ENCODE assay signal across 9 cellular contexts in the genomic region with DNA sequence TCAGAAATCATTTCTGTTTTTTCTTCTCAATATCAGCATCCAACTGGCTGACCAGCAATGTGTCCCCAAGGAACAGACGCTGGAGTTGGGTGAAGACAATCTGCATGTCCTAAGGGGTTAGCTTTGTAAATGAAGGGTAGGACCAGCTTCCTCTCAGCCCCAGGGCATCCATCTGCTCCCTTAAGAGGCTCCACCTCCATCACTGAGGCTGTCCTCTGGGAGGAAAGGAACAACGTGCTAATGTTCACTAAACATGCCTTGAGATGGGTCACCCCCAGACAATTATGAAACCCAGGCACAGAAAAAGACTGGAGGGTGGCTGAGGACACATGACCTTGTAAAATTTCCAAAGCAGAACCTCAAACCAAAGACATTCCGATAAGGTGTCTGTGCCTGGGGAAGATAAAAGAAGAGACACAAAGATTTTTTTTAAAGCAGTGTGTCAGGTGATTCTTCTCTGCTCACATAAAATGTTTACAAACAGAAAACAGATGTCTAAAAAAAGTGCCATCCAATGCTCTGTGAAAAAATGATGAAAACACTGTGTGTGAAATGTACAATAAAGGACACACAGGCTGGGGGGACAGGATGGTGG. TPM values are rescaled to one million over a fixed set of nuclear protein-coding genes. Genes with fewer than 3 reads are reported as not detected.
DNase-seq lines count a peak whose midpoint lies in the region; ATAC-seq, FAIRE-seq and TF ChIP-seq lines count a peak whose summit lies in the region.
"Had no signal": no experiment of that assay in that cellular context is flagged by ENCODE, and none has a peak within 500 bp of the region (broad histone marks: within the 10 kb centered on the region; RNA-seq: fewer than 3 reads in every experiment).

No MANE protein-coding gene starts in this region.

- H3K27me3 Mint-ChIP-seq in mesothelial cell of epicardium (ENCODE audit: low read depth) = no peaks in the 10 kb centered on the region

- SMC1A ChIA-PET in GM12878 (lab: Charles Lee; ENCODE audit: uncharacterized antibody, unreplicated experiment) = interaction anchor here (0.7 to 1.5 kb wide), 6 partner anchors 9 to 163 kb away, joined by 3 to 4 read pairs (median 4); no protein-coding TSS in a partner anchor

- no peak overlapping the region; the same call in 1 of the 2 replicates for H3K9ac ChIP-seq in GM12878 (ENCODE audit: control insufficient read depth, insufficient read depth, low read length)

- H3K4me1 Mint-ChIP-seq in mesothelial cell of epicardium = peaks cover 16% of the 10 kb centered on the region

- H3K9me3 ChIP-seq in GM12878 (replicated peaks; ENCODE audit: control insufficient read depth, insufficient read depth, low read length) = peaks cover 7% of the 10 kb centered on the region; the same call in 2 of the 3 replicates

- peak overlapping the region; percentile 87 for H2AFZ ChIP-seq in ACC112 (ENCODE audit: low read length, unreplicated experiment)
- H2AFZ ChIP-seq in GM12878 (ENCODE audit: control insufficient read depth, low read depth, low read length) = no peak overlapping the region

- no peak for ATAC-seq in GM12878
- no peak for ATAC-seq in HG03108 (IDR thresholded peaks at IDR 0.05; ENCODE audit: unreplicated experiment)

- H3K27ac Mint-ChIP-seq in mesothelial cell of epicardium = no peak overlapping the region

- intact Hi-C loops in GM12878 (cut with micrococcal nuclease; ENCODE audit: unreplicated experiment) = no loop called here

- FAIRE-seq in GM12878 (lab: Jason Lieb, UNC) = no peak

- POLR2A ChIA-PET in GM12878 (lab: Charles Lee) = interaction anchor here (1.2 to 1.4 kb wide), 3 partner anchors 12 to 275 kb away, joined by 3 to 5 read pairs (median 4); no protein-coding TSS in a partner anchor

- peak overlapping the region; percentile 93 for H3K4me3 Mint-ChIP-seq in mesothelial cell of epicardium

- CTCF ChIA-PET in GM12878 (lab: Yijun Ruan, JAX) = interaction anchor here (1.0 kb wide), 1 partner anchor 180 kb away, joined by 6 read pairs; no protein-coding TSS in a partner anchor

- RAD21 ChIA-PET in GM12878 (lab: Charles Lee; ENCODE audit: unreplicated experiment) = interaction anchor here (1.5 kb wide), 1 partner anchor 181 kb away, joined by 7 read pairs; no protein-coding TSS in a partner anchor

- no peaks in the 10 kb centered on the region for H4K20me1 ChIP-seq in GM12878 (ENCODE audit: control insufficient read depth, insufficient read depth)

- peak overlapping the region; percentile 88 for H3K4me2 ChIP-seq in GM12878 (ENCODE audit: control insufficient read depth, insufficient read depth)

- TSS peak; percentile 58 for BruUV-seq in GM12878 (replicated peaks; lab: Mats Ljungman, UMichigan)

- H3K27me3 ChIP-seq in ACC112 (ENCODE audit: insufficient read depth, low read length) = peaks cover 7% of the 10 kb centered on the region
- no peaks in the 10 kb centered on the region for H3K27me3 ChIP-seq in HL-60 (ENCODE audit: insufficient read depth, poor library complexity, severe bottlenecking)
- no peaks in the 10 kb centered on the region for H3K27me3 ChIP-seq in GM12878 (replicated peaks in 1 of 2; ENCODE audit: control insufficient read depth in 2 of 2, insufficient read depth in 2 of 2, low read length in 1 of 2)

- TF ChIP-seq CTCF in HL-60 (IDR thresholded peaks at IDR 0.05; ENCODE audit: insufficient read depth, low read length) (no peak), GM12878 (IDR thresholded peaks at IDR 0.05 in 2 of 3, conservative IDR thresholded peaks at IDR 0.05 in 1 of 3; ENCODE audit: control insufficient read depth in 2 of 3, extremely low read depth in 1 of 3, insufficient read depth in 1 of 3, low read depth in 3 of 3, low read length in 3 of 3) (no peak), mesothelial cell of epicardium (IDR thresholded peaks at IDR 0.05; ENCODE audit: unreplicated experiment) (no peak)

- H3K79me2 ChIP-seq in ACC112 (ENCODE audit: control insufficient read depth, insufficient read depth, low read length, unreplicated experiment) = peaks cover 56% of the 10 kb centered on the region
- H3K79me2 ChIP-seq in GM12878 (ENCODE audit: control insufficient read depth, insufficient read depth, low read length) = peaks cover 42% of the 10 kb centered on the region

- DNase-seq in HL-60 (ENCODE audit: low read depth in 1 of 2, low spot score in 1 of 2) (peak in 1 of 2 experiments; percentile 7), GM12878 (ENCODE audit: low read depth, low spot score) (no peak), mesothelial cell of epicardium (ENCODE audit: low spot score in 2 of 2, unreplicated experiment in 2 of 2) (no peak), DMS153 (lab: John Stamatoyannopoulos, UW) (no peak), NCI-H226 (no peak), UCSD-AML1 (lab: John Stamatoyannopoulos, UW; ENCODE audit: unreplicated experiment) (no peak)

- no peaks in the 10 kb centered on the region for H3K9me3 Mint-ChIP-seq in mesothelial cell of epicardium

- no peak for TF ChIP-seq RAD21 in GM12878 (IDR thresholded peaks at IDR 0.05; ENCODE audit: insufficient read depth, low read depth, low read length)

- WGBS in GM12878 (ENCODE audit: insufficient coverage, insufficient replicate concordance, low lambda C conversion rate, missing lambda C conversion rate) = 19% methylated on average over 3 of the region's 3 CpGs

- H3K27ac ChIP-seq in ACC112 (ENCODE audit: low read depth, low read length) (no peak overlapping the region), HL-60 (replicated peaks) (peak overlapping the region; percentile 88), GM12878 (ENCODE audit: control insufficient read depth, insufficient read depth) (peak overlapping the region; percentile 91; the same call in 1 of the 2 replicates)

- no peaks in the 10 kb centered on the region for H3K36me3 Mint-ChIP-seq in mesothelial cell of epicardium

- in situ Hi-C loops in GM12878 (cut with MboI) = no loop called here

- TF ChIP-seq EP300 in GM12878 (IDR thresholded peaks at IDR 0.05; ENCODE audit: borderline replicate concordance in 1 of 2, control insufficient read depth in 1 of 2, low read depth in 2 of 2, low read length in 2 of 2) = no peak

- TF ChIP-seq POLR2A in GM12878 (IDR thresholded peaks at IDR 0.05; ENCODE audit: low read depth, low read length) = 0 out of 2 replicates have a peak, but pooled peaks have one; percentile 11

- H3K4me1 ChIP-seq in ACC112 (ENCODE audit: control insufficient read depth, insufficient read depth, low read length, unreplicated experiment) (peaks cover 11% of the 10 kb centered on the region), GM12878 (ENCODE audit: control insufficient read depth, insufficient read depth, low read length) (peaks cover 21% of the 10 kb centered on the region)

- H3K4me3 ChIP-seq in ACC112 (ENCODE audit: low read depth, low read length) (peak overlapping the region; percentile 99), HL-60 (replicated peaks; ENCODE audit: insufficient read depth, low read length) (peak overlapping the region; percentile 95), GM12878 (peak overlapping the region; percentile 66)

- H3K36me3 ChIP-seq in ACC112 (ENCODE audit: insufficient read depth, low read length) (peaks cover 14% of the 10 kb centered on the region; the same call in 1 of the 2 replicates), GM12878 (ENCODE audit: control insufficient read depth in 2 of 2, insufficient read depth in 2 of 2, low read length in 1 of 2) (no peaks in the 10 kb centered on the region)

RNA-seq across cellular contexts. Expression of a gene that starts 37.6 kb away (rescaled TPM):
- total RNA-seq in GM12878 (2013; cell fraction: nucleolus; rRNA removed) = 57.7 and 58.8 TPM in 2 replicates
- 27.5 and 32.9 TPM in 2 replicates for total RNA-seq in GM12878 (2014; rRNA removed)
- total RNA-seq in GM12878 (2014; rRNA removed; fragmentation: Illumina TruSeq; extraction: Trizol) = 37.5 and 38.5 TPM in 2 replicates
- 24.4 and 25.8 TPM in 2 replicates for total RNA-seq in GM12878 (2021)
- 3.5 TPM for polyA plus RNA-seq in GM12878 (2011; ENCODE audit: low read depth)
- polyA plus RNA-seq in GM12878 (2011; rRNA removed) = 13.2 and 19.7 TPM in 2 replicates
- 7.0 and 7.5 TPM in 2 replicates for polyA plus RNA-seq in GM12878 (2011; cell fraction: cytosol; rRNA removed)
- polyA plus RNA-seq in GM12878 (2011; cell fraction: nucleus; rRNA removed) = 9.6 and 12.6 TPM in 2 replicates
- polyA plus RNA-seq in GM12878 (2012) = 4.4 and 5.4 TPM in 2 replicates
- polyA plus RNA-seq in GM12878 (2014; fragmentation: Illumina TruSeq; extraction: Trizol) = 14.1 and 15.1 TPM in 2 replicates
- 1 to 10 TPM; 6.8 to 7.3 TPM for polyA plus RNA-seq in GM12878 (2014; fragmentation: Nextera tagmentation; extraction: Ambion mirVana)
- polyA plus RNA-seq in GM12878 (2014; rRNA removed) = 6.7 and 7.7 TPM in 2 replicates
- polyA plus RNA-seq in GM12878 (2016; fragmentation: Nextera tagmentation; extraction: Ambion mirVana) = 10 to 100 TPM; 11.4 to 11.8 TPM
- polyA minus RNA-seq in GM12878 (2011; rRNA and poly(A)+ RNA removed) = 59.9 and 85.9 TPM in 2 replicates
- 25.0 and 35.7 TPM in 2 replicates for polyA minus RNA-seq in GM12878 (2011; cell fraction: cytosol; rRNA and poly(A)+ RNA removed)
- polyA minus RNA-seq in GM12878 (2011; cell fraction: nucleus; rRNA and poly(A)+ RNA removed) = 16.2 and 25.0 TPM in 2 replicates
- total RNA-seq in mesothelial cell of epicardium = 114 to 115 TPM (median 115 TPM) in 3 replicates

RNA-seq across cellular contexts. Expression of a gene that starts 46.5 kb away (rescaled TPM):
- not detected in 2 replicates for total RNA-seq in GM12878 (2013; cell fraction: nucleolus; rRNA removed)
- total RNA-seq in GM12878 (2014; rRNA removed) = not detected in 2 replicates
- not detected in 2 replicates for total RNA-seq in GM12878 (2014; rRNA removed; fragmentation: Illumina TruSeq; extraction: Trizol)
- not detected in 2 replicates for total RNA-seq in GM12878 (2021)
- polyA plus RNA-seq in GM12878 (2011; ENCODE audit: low read depth) = not detected
- not detected in 2 replicates for polyA plus RNA-seq in GM12878 (2011; rRNA removed)
- not detected in 2 replicates for polyA plus RNA-seq in GM12878 (2011; cell fraction: cytosol; rRNA removed)
- polyA plus RNA-seq in GM12878 (2011; cell fraction: nucleus; rRNA removed) = not detected in 2 replicates
- polyA plus RNA-seq in GM12878 (2012) = not detected in 2 replicates
- polyA plus RNA-seq in GM12878 (2014; fragmentation: Illumina TruSeq; extraction: Trizol) = not detected in 2 replicates
- not detected for polyA plus RNA-seq in GM12878 (2014; fragmentation: Nextera tagmentation; extraction: Ambion mirVana)
- polyA plus RNA-seq in GM12878 (2014; rRNA removed) = not detected in 2 replicates
- not detected for polyA plus RNA-seq in GM12878 (2016; fragmentation: Nextera tagmentation; extraction: Ambion mirVana)
- polyA minus RNA-seq in GM12878 (2011; rRNA and poly(A)+ RNA removed) = not detected in 2 replicates
- polyA minus RNA-seq in GM12878 (2011; cell fraction: cytosol; rRNA and poly(A)+ RNA removed) = not detected in 2 replicates
- polyA minus RNA-seq in GM12878 (2011; cell fraction: nucleus; rRNA and poly(A)+ RNA removed) = not detected in 2 replicates
- not detected in 3 replicates for total RNA-seq in mesothelial cell of epicardium
- total RNA-seq: activated CD8-positive, alpha-beta memory T cell treated with anti-CD3 and anti-CD28 coated beads for 36 hours had no signal
